ENCODE assay signal across 28 cellular contexts in genomic region chr10:68752711-68753110, GRCh38.
"Had no signal": no experiment of that assay in that cellular context is flagged by ENCODE, and none has a peak within 500 bp of the region (broad histone marks: within the 10 kb centered on the region; RNA-seq: fewer than 3 reads in every experiment).

No MANE protein-coding gene starts in this region.

- H3K27ac ChIP-seq: breast epithelium, Peyer's patch, RWPE1, SJCRH30, VCaP had no signal

- DNase-seq: activated CD4-positive, alpha-beta memory T cell treated with anti-CD3 and anti-CD28 coated beads, Interleukin-2, amount 10 ng/mL, durations not matched to agents 7 days and 5 days; activated CD4-positive, alpha-beta T cell treated with anti-CD3 and anti-CD28 coated beads, Interleukin-2, amount 10 ng/mL, durations not matched to agents 7 days and 5 days; activated CD4-positive, CD25-positive, alpha-beta regulatory T cell; activated CD8-positive, alpha-beta memory T cell treated with anti-CD3 and anti-CD28 coated beads, Interleukin-2, amount 50 U/mL, for 4 hours; activated naive CD4-positive, alpha-beta T cell; activated T-cell treated with anti-CD3 and anti-CD28 coated beads, Interleukin-2, amount 50 U/mL, for 1 hour; aorta; caudate nucleus; KBM-7; NCI-H1105; NCI-H1436; NCI-H1694 treated with DMSO at 0.1 percent for 48 hours; NCI-H2029 treated with DMSO at 0.1 percent for 48 hours; NCI-H345; NCI-H510A; NCI-H69; NK-92 treated with Interleukin-12 subunit alpha and Interleukin-12 subunit beta, amount 100 ng/mL, for 24 hours; Peyer's patch; Right ventricle myocardium superior; SJCRH30; SK-N-SH; T1000 had no signal

- H3K27ac Mint-ChIP-seq: activated CD4-positive, alpha-beta memory T cell treated with anti-CD3 and anti-CD28 coated beads, Interleukin-2, amount 10 ng/mL, durations not matched to agents 7 days and 5 days; activated CD4-positive, alpha-beta T cell treated with anti-CD3 and anti-CD28 coated beads, Interleukin-2, amount 10 ng/mL, durations not matched to agents 7 days and 5 days; activated naive CD4-positive, alpha-beta T cell treated with anti-CD3 and anti-CD28 coated beads, Interleukin-2, amount 50 U/mL, for 24 hours; activated T-helper 2 cell treated with anti-CD3 and anti-CD28 coated beads, Interferon-gamma antibody, Interleukin-2, Interleukin-4, amounts not matched to agents 10 μg/mL and 5 μg/mL and 100 μg/mL, durations not matched to agents 14 hours and 24 hours and 36 hours; T-helper 1 cell treated with Interleukin-12 subunit alpha and Interleukin-12 subunit beta and Interleukin-4 antibody, amounts not matched to agents 30 μg/mL and 1 μg/mL, for 36 hours had no signal

- H3K4me1 ChIP-seq: breast epithelium, Peyer's patch, SJCRH30 had no signal

- H3K9me3 ChIP-seq: breast epithelium, Peyer's patch, SJCRH30, SK-N-SH had no signal

- H3K27me3 ChIP-seq: breast epithelium, Peyer's patch, SJCRH30 had no signal

- H3K4me3 Mint-ChIP-seq: activated CD4-positive, alpha-beta memory T cell treated with anti-CD3 and anti-CD28 coated beads, Interleukin-2, amount 10 ng/mL, durations not matched to agents 7 days and 5 days; activated CD4-positive, alpha-beta T cell treated with anti-CD3 and anti-CD28 coated beads, Interleukin-2, amount 10 ng/mL, durations not matched to agents 7 days and 5 days; activated naive CD4-positive, alpha-beta T cell treated with anti-CD3 and anti-CD28 coated beads, Interleukin-2, amount 50 U/mL, for 24 hours; T-helper 1 cell treated with Interleukin-12 subunit alpha and Interleukin-12 subunit beta and Interleukin-4 antibody, amounts not matched to agents 30 μg/mL and 1 μg/mL, for 36 hours had no signal

- H3K4me3 ChIP-seq: breast epithelium, Peyer's patch, SJCRH30 had no signal

- H3K4me1 Mint-ChIP-seq: activated CD4-positive, alpha-beta memory T cell treated with anti-CD3 and anti-CD28 coated beads, Interleukin-2, amount 10 ng/mL, durations not matched to agents 7 days and 5 days; activated CD4-positive, alpha-beta T cell treated with anti-CD3 and anti-CD28 coated beads, Interleukin-2, amount 10 ng/mL, durations not matched to agents 7 days and 5 days; activated naive CD4-positive, alpha-beta T cell treated with anti-CD3 and anti-CD28 coated beads, Interleukin-2, amount 50 U/mL, for 24 hours had no signal

- H3K27me3 Mint-ChIP-seq: activated CD4-positive, alpha-beta memory T cell treated with anti-CD3 and anti-CD28 coated beads, Interleukin-2, amount 10 ng/mL, durations not matched to agents 7 days and 5 days; activated CD4-positive, alpha-beta T cell treated with anti-CD3 and anti-CD28 coated beads, Interleukin-2, amount 10 ng/mL, durations not matched to agents 7 days and 5 days; activated naive CD4-positive, alpha-beta T cell treated with anti-CD3 and anti-CD28 coated beads, Interleukin-2, amount 50 U/mL, for 24 hours had no signal

- H3K9me3 Mint-ChIP-seq: activated CD4-positive, alpha-beta memory T cell treated with anti-CD3 and anti-CD28 coated beads, Interleukin-2, amount 10 ng/mL, durations not matched to agents 7 days and 5 days; activated CD4-positive, alpha-beta T cell treated with anti-CD3 and anti-CD28 coated beads, Interleukin-2, amount 10 ng/mL, durations not matched to agents 7 days and 5 days; activated naive CD4-positive, alpha-beta T cell treated with anti-CD3 and anti-CD28 coated beads, Interleukin-2, amount 50 U/mL, for 24 hours; activated T-helper 2 cell treated with anti-CD3 and anti-CD28 coated beads, Interferon-gamma antibody, Interleukin-2, Interleukin-4, amounts not matched to agents 10 μg/mL and 5 μg/mL and 100 μg/mL, durations not matched to agents 14 hours and 24 hours and 36 hours; T-helper 1 cell treated with Interleukin-12 subunit alpha and Interleukin-12 subunit beta and Interleukin-4 antibody, amounts not matched to agents 30 μg/mL and 1 μg/mL, for 36 hours had no signal
